In the genomic region with DNA sequence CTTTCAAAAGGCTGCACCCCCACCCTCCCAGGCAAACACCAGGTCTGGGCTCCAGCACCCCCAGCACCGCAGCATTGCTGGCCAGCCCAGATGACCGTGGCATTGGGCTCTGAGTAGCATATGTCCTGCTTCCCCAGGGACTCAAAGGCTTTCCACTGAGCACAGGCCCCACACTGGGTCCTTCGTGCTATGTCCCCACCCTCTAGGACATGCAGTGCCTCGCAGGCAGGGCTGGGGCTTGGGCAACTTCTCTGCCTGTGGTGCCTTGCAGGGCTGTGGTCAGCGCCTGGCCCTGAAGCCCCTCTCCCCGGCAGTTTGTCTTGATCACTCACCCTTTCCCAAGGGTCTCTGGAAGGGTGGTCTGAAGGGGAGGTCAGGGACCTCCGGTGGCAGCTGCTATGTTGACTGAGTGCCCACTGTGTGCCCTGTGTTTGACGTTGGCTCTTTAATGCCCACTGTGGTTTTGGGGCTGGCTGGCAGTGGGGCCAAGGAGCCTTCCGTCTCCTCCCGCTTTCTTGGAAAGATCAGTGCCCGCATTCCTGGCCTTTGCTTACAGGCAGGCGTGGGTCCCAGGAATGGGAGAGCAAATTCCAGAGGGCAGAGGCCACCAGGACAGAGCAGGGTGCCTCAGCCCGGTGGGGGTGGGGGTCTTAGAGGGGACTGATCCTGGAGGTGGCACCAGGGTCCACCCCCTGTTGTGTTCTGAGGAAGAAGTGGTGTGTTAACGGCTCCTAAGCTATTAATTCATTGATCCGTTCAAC, we compare ENCODE assay signal across 19 cellular contexts. TPM values are rescaled to one million over a fixed set of nuclear protein-coding genes. Genes with fewer than 3 reads are reported as not detected.
DNase-seq lines count a peak whose midpoint lies in the region; ATAC-seq and TF ChIP-seq lines count a peak whose summit lies in the region.
"Had no signal": no experiment of that assay in that cellular context is flagged by ENCODE, and none has a peak within 500 bp of the region (broad histone marks: within the 10 kb centered on the region; RNA-seq: fewer than 3 reads in every experiment).

No MANE protein-coding gene starts in this region.

- H3K79me2 ChIP-seq in mesendoderm (ENCODE audit: control insufficient read depth, insufficient read depth, low read length): no peaks in the 10 kb centered on the region

- no peak overlapping the region for H2BK5ac ChIP-seq in mesendoderm (ENCODE audit: low read length)

- TF ChIP-seq EP300 in stomach (IDR thresholded peaks at IDR 0.05): no peak

- H3K9ac ChIP-seq in mesendoderm (ENCODE audit: low read length): peak overlapping the region; percentile 7

- no peak overlapping the region for H3K4me3 ChIP-seq in H7 (ENCODE audit: insufficient read depth, low read depth, low read length)
- H3K4me3 ChIP-seq in mesendoderm (ENCODE audit: low read length): no peak overlapping the region
- no peak overlapping the region for H3K4me3 ChIP-seq in stomach
- no peak overlapping the region for H3K4me3 ChIP-seq in Peyer's patch
- H3K4me3 ChIP-seq: K562, left lung, SK-N-MC had no signal

- no peak overlapping the region for H3K4me2 ChIP-seq in mesendoderm (ENCODE audit: low read length)

- peak overlapping the region; percentile 24 for H3K27ac ChIP-seq in angular gyrus (ENCODE audit: low read depth, low read length)
- H3K27ac ChIP-seq in mesendoderm (ENCODE audit: low read depth, low read length): no peak overlapping the region
- peak overlapping the region in 3 of 5 donors; percentile 29 to 82 (median 37) for H3K27ac ChIP-seq in stomach
- H3K27ac ChIP-seq in Peyer's patch: no peak overlapping the region
- H3K27ac ChIP-seq: left lung, SK-N-MC had no signal

- intact Hi-C loops in stomach (cut with DNase I; ENCODE audit: low total_unique reads): no loop called here

- no peak overlapping the region for H2AK5ac ChIP-seq in mesendoderm (ENCODE audit: low read length)

- H3K9me3 ChIP-seq in stomach (no peaks in the 10 kb centered on the region), Peyer's patch (no peaks in the 10 kb centered on the region)
- H3K9me3 ChIP-seq: left lung had no signal

- H2BK120ac ChIP-seq in mesendoderm (ENCODE audit: low read depth, low read length): no peak overlapping the region

- H3K56ac ChIP-seq in mesendoderm (ENCODE audit: low read length): peak overlapping the region; percentile 42

- H3K18ac ChIP-seq in mesendoderm (ENCODE audit: low read length): no peak overlapping the region

- H3K79me1 ChIP-seq in mesendoderm (ENCODE audit: low read length): no peaks in the 10 kb centered on the region

- H3K27me3 ChIP-seq in H7 (ENCODE audit: control insufficient read depth, insufficient read depth, low read length) (no peaks in the 10 kb centered on the region), mesendoderm (ENCODE audit: insufficient read depth, low read length, poor library complexity) (no peaks in the 10 kb centered on the region), stomach (no peaks in the 10 kb centered on the region), Peyer's patch (no peaks in the 10 kb centered on the region)
- H3K27me3 ChIP-seq: left lung had no signal

- H4K5ac ChIP-seq in mesendoderm (ENCODE audit: low read length): no peak overlapping the region

- no peak for TF ChIP-seq CTCF in stomach (IDR thresholded peaks at IDR 0.05)
- no peak for TF ChIP-seq CTCF in Peyer's patch (IDR thresholded peaks at IDR 0.05)

- H3K4me1 ChIP-seq in mesendoderm (ENCODE audit: control insufficient read depth, low read depth, low read length) (no peaks in the 10 kb centered on the region), stomach (peaks cover 0 to 68% (median 34%) of the 10 kb centered on the region in 4 donors), Peyer's patch (peaks cover 0 to 6% (median 2%) of the 10 kb centered on the region in 4 donors)

- H3K23ac ChIP-seq in mesendoderm (ENCODE audit: low read length): no peak overlapping the region

- WGBS in mesendoderm (ENCODE audit: extremely low coverage, insufficient coverage, low lambda C conversion rate): no CpG with 5 or more reads among the region's 15 CpGs
- 60 to 74% (median 65%) methylated on average over 9 to 15 of the region's 15 CpGs for WGBS in stomach, 5 donors

- ATAC-seq in HG02973 (IDR thresholded peaks at IDR 0.05; ENCODE audit: unreplicated experiment): no peak
- ATAC-seq: effector memory CD8-positive, alpha-beta T cell; K562; left lung had no signal

- TF ChIP-seq POLR2A in stomach (IDR thresholded peaks at IDR 0.05) (no peak), Peyer's patch (IDR thresholded peaks at IDR 0.05) (no peak)

- H4K8ac ChIP-seq in mesendoderm (ENCODE audit: low read depth, low read length): no peak overlapping the region

- peak; percentile 65 for DNase-seq in H7
- DNase-seq in mesendoderm: peak; percentile 35
- no peak for DNase-seq in stomach
- no peak for DNase-seq in NCI-H748 treated with DMSO at 0.1 percent for 48 hours (lab: John Stamatoyannopoulos, UW)
- no peak for DNase-seq in Peyer's patch
- DNase-seq in NCI-H774 (lab: John Stamatoyannopoulos, UW): no peak
- DNase-seq: activated CD4-positive, alpha-beta T cell treated with anti-CD3 and anti-CD28 coated beads, Interleukin-2, amount 50 U/mL, for 48 hours; activated naive CD8-positive, alpha-beta T cell treated with anti-CD3 and anti-CD28 coated beads, Interleukin-2, amount 10 ng/mL, durations not matched to agents 7 days and 5 days; activated T-cell treated with anti-CD3 and anti-CD28 coated beads, Interleukin-2, amount 50 U/mL, for 48 hours; AML-193; effector memory CD8-positive, alpha-beta T cell; left lung; NCI-H1048; stimulated activated CD4-positive, alpha-beta T cell treated with anti-CD3 and anti-CD28 coated beads, Interleukin-15, amount 100 ng/mL, for 24 hours had no signal

- no peak overlapping the region for H2BK15ac ChIP-seq in mesendoderm (replicated peaks; ENCODE audit: low read depth)

- no peaks in the 10 kb centered on the region; the same call in none of the 2 replicates for H3K36me3 ChIP-seq in H7 (replicated peaks; ENCODE audit: control insufficient read depth, insufficient read depth, low read length)
- no peaks in the 10 kb centered on the region for H3K36me3 ChIP-seq in mesendoderm (ENCODE audit: control insufficient read depth, insufficient read depth, low read length)
- H3K36me3 ChIP-seq in stomach: peaks cover 9 to 42% (median 40%) of the 10 kb centered on the region in 4 donors
- H3K36me3 ChIP-seq in Peyer's patch: peaks cover 0 to 17% (median 0%) of the 10 kb centered on the region in 3 donors

- no peak overlapping the region for H3K4ac ChIP-seq in mesendoderm (ENCODE audit: low read depth, low read length)

RNA-seq across cellular contexts. Expression of gene CRTC1, which starts 20.3 kb away (rescaled TPM):
- 3.7 and 6.1 TPM in 2 replicates for total RNA-seq in H7 (2014; rRNA removed; shearing (Covaris generic))
- polyA plus RNA-seq in mesendoderm (2013, experiment 1 of 2): 6.2 TPM
- polyA plus RNA-seq in mesendoderm (2013, experiment 2 of 2): 6.5 TPM
- total RNA-seq in stomach (10 to 100 TPM in 1 of 5 donors, 1 to 10 TPM in 3, not detected in 1; 4.2 to 28.0 (median 4.7) TPM), Peyer's patch (10 to 100 TPM in 2 of 4 donors, 1 to 10 TPM in 2; 5.1 to 21.5 (median 9.4) TPM)
- 1 to 10 TPM; 4.6 to 8.4 (median 4.6) TPM for polyA plus RNA-seq in stomach

RNA-seq across cellular contexts. Expression of gene KLHL26, which starts 26.3 kb away (rescaled TPM):
- total RNA-seq in H7 (2014; rRNA removed; shearing (Covaris generic)): 7.1 and 11.7 TPM in 2 replicates
- polyA plus RNA-seq in mesendoderm (2013, experiment 1 of 2): 2.7 TPM
- polyA plus RNA-seq in mesendoderm (2013, experiment 2 of 2): 2.7 TPM
- total RNA-seq in stomach (10 to 100 TPM in 2 of 5 donors, 1 to 10 TPM in 3; 1.2 to 45.1 (median 7.0) TPM), Peyer's patch (10 to 100 TPM in 2 of 4 donors, 1 to 10 TPM in 2; 9.9 to 16.0 (median 10.9) TPM)
- 1 to 10 TPM; 3.2 to 4.4 (median 3.7) TPM for polyA plus RNA-seq in stomach

RNA-seq across cellular contexts. Expression of gene TMEM59L, which starts 50.5 kb away (rescaled TPM):
- 1.8 and 3.5 TPM in 2 replicates for total RNA-seq in H7 (2014; rRNA removed; shearing (Covaris generic))
- 3.9 TPM for polyA plus RNA-seq in mesendoderm (2013, experiment 1 of 2)
- polyA plus RNA-seq in mesendoderm (2013, experiment 2 of 2): 3.6 TPM
- total RNA-seq in stomach (1 to 10 TPM in 2 of 5 donors, not detected in 3; 1.8 to 4.7 TPM), Peyer's patch (1 to 10 TPM in 2 of 4 donors, under 1 TPM in 1, not detected in 1; 0.70 to 2.0 (median 1.7) TPM)
- polyA plus RNA-seq in stomach: 1 to 10 TPM in 1 of 3 donors, under 1 TPM in 1, not detected in 1; 0.25 to 3.7 TPM
- total RNA-seq: K562 had no signal

RNA-seq across cellular contexts. Expression of gene CRLF1, which starts 56.6 kb away (rescaled TPM):
- total RNA-seq in H7 (2014; rRNA removed; shearing (Covaris generic)): 47.4 and 52.8 TPM in 2 replicates
- polyA plus RNA-seq in mesendoderm (2013, experiment 1 of 2): 17.2 TPM
- 16.7 TPM for polyA plus RNA-seq in mesendoderm (2013, experiment 2 of 2)
- total RNA-seq in stomach: 10 to 100 TPM in 1 of 5 donors, 1 to 10 TPM in 3, not detected in 1; 2.6 to 12.6 (median 5.6) TPM
- polyA plus RNA-seq in stomach: 10 to 100 TPM; 12.3 to 15.9 (median 14.2) TPM
- total RNA-seq in Peyer's patch: 10 to 100 TPM in 3 of 4 donors, 1 to 10 TPM in 1; 4.0 to 28.9 (median 23.3) TPM
- total RNA-seq: activated naive CD8-positive, alpha-beta T cell treated with anti-CD3 and anti-CD28 coated beads, Interleukin-2, amount 10 ng/mL, durations not matched to agents 7 days and 5 days; fibroblast of villous mesenchyme had no signal

Comparison
In these comparisons a context has a peak if more than half of its experiments do, and no peak if none do; other contexts are left out.
1. DNase-seq: peak in H7 (single experiment) and mesendoderm (single experiment); none in stomach (single experiment), NCI-H748 treated with DMSO at 0.1 percent for 48 hours (single experiment), Peyer's patch (0 of 3) and NCI-H774 (single experiment).
2. H3K27ac ChIP-seq: peak in angular gyrus (single experiment) and stomach (3 of 5); none in mesendoderm (single experiment) and Peyer's patch (0 of 4).